1 cellular context compared by ENCODE assay signal in the genomic region with DNA sequence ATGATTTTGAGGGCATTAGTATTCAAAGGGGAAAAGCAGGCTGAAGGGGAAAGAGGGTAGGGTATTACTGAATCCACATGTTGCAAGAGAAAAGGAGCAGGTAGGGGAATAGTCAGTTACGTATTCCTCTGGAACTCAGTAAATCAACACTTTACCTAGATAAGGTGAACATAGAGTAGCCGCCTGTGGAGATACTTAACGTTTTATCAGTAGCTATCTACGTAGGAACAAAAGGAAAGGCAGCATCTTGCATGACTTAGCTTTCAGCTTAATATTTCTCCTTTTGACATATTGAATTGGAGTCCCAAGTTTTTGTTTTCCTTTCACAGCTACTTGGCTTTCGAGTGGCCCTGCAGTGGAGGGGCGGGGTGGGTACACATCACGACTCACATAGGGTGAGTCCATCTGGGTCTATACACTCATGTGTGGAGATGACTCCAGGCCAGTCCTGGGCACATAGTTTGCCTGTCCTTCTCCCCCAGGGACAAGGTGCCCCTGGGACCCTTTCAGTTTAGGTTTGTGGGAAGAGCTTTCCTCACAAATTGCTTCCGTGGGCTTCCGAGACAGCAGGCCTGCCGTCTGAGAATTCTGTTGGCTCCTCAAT.
TF ChIP-seq lines count a peak whose summit lies in the region.

No MANE protein-coding gene starts in this region.

TF ChIP-seq in IMR-90, 13 proteins besides CTCF, POLR2A, EP300 and RAD21:
- TF ChIP-seq MAFK (IDR thresholded peaks at IDR 0.05; ENCODE audit: low read depth, low read length) (no peak), USF2 (IDR thresholded peaks at IDR 0.05; ENCODE audit: low read depth, low read length) (no peak), FOS (IDR thresholded peaks at IDR 0.05; ENCODE audit: low read depth, low read length) (no peak), RCOR1 (IDR thresholded peaks at IDR 0.05; ENCODE audit: insufficient replicate concordance, low read length) (no peak), CHD1 (IDR thresholded peaks at IDR 0.05; ENCODE audit: low read depth, low read length) (no peak), MXI1 (IDR thresholded peaks at IDR 0.05; ENCODE audit: borderline replicate concordance, low read depth, low read length) (no peak)
TF ChIP-seq in IMR-90: peak in this region for 0.
